In genomic region chr7:47937065-47937687, GRCh38 we compare ENCODE assay signal across 8 cellular contexts. TPM values are rescaled to one million over a fixed set of nuclear protein-coding genes. Genes with fewer than 3 reads are reported as not detected.
DNase-seq lines count a peak whose midpoint lies in the region; ATAC-seq and TF ChIP-seq lines count a peak whose summit lies in the region.

No MANE protein-coding gene starts in this region.

- H3K4me1 ChIP-seq in upper lobe of left lung, result peaks cover 19 to 29% (median 23%) of the 10 kb centered on the region in 4 donors
- peaks cover 11% of the 10 kb centered on the region for H3K4me1 ChIP-seq in colonic mucosa
- peaks cover 0 to 18% (median 2%) of the 10 kb centered on the region in 4 donors for H3K4me1 ChIP-seq in tibial nerve

- WGBS in upper lobe of left lung, 2 donors, result 73 to 88% methylated on average over 16 to 17 of the region's 17 CpGs
- WGBS in tibial nerve, 2 donors, result 68 to 70% methylated on average over 16 to 17 of the region's 17 CpGs

- H3K27ac ChIP-seq in upper lobe of left lung (no peak overlapping the region), colonic mucosa (no peak overlapping the region), tibial nerve (no peak overlapping the region)

- H3K9me3 ChIP-seq in upper lobe of left lung (no peaks in the 10 kb centered on the region), colonic mucosa (no peaks in the 10 kb centered on the region), tibial nerve (no peaks in the 10 kb centered on the region)

- intact Hi-C loops in colonic mucosa (cut with DNase I), result loop anchor here (5.0 kb wide), 1 partner anchor 670 kb away; no protein-coding TSS in a partner anchor

- no peak for TF ChIP-seq POLR2A in upper lobe of left lung (IDR thresholded peaks at IDR 0.05)
- no peak for TF ChIP-seq POLR2A in tibial nerve (IDR thresholded peaks at IDR 0.05)

- no peak overlapping the region for H3K4me3 ChIP-seq in upper lobe of left lung
- no peak overlapping the region for H3K4me3 ChIP-seq in colonic mucosa
- no peak overlapping the region for H3K4me3 ChIP-seq in tibial nerve

- no peak for TF ChIP-seq EP300 in upper lobe of left lung (IDR thresholded peaks at IDR 0.05)
- TF ChIP-seq EP300 in tibial nerve (IDR thresholded peaks at IDR 0.05), result no peak

- DNase-seq in kidney glomerular epithelial cell (lab: John Stamatoyannopoulos, UW) (peak; percentile 16), upper lobe of left lung (no peak), colonic mucosa (no peak), tibial nerve (ENCODE audit: low spot score in 2 of 2) (no peak)
- no peak for DNase-seq in activated effector memory CD4-positive, alpha-beta T cell treated with Interleukin-2 at 50 U/mL for 16 hours

- H3K9ac ChIP-seq in colonic mucosa (ENCODE audit: low read depth in 2 of 2, low read length in 2 of 2), result no peak overlapping the region

- peak; percentile 97 for ATAC-seq in GM18520 (IDR thresholded peaks at IDR 0.05; ENCODE audit: unreplicated experiment)
- ATAC-seq in GM21381 (IDR thresholded peaks at IDR 0.05; ENCODE audit: unreplicated experiment), result peak; percentile 96
- peak; percentile 96 for ATAC-seq in HG03442 (IDR thresholded peaks at IDR 0.05; ENCODE audit: unreplicated experiment)
- ATAC-seq in upper lobe of left lung (ENCODE audit: low FRiP score in 2 of 2), result no peak

- no peaks in the 10 kb centered on the region for H3K36me3 ChIP-seq in upper lobe of left lung
- no peaks in the 10 kb centered on the region for H3K36me3 ChIP-seq in colonic mucosa
- H3K36me3 ChIP-seq in tibial nerve, result peaks cover 0 to 3% (median 0%) of the 10 kb centered on the region in 3 donors

- TF ChIP-seq CTCF in upper lobe of left lung (IDR thresholded peaks at IDR 0.05) (no peak), colonic mucosa (IDR thresholded peaks at IDR 0.05) (no peak), tibial nerve (IDR thresholded peaks at IDR 0.05) (no peak)

- no peaks in the 10 kb centered on the region for H3K27me3 ChIP-seq in upper lobe of left lung
- H3K27me3 ChIP-seq in colonic mucosa, result no peaks in the 10 kb centered on the region
- H3K27me3 ChIP-seq in tibial nerve, result no peaks in the 10 kb centered on the region

RNA-seq across cellular contexts. Expression of gene PKD1L1, which starts 11.1 kb away (rescaled TPM):
- total RNA-seq in upper lobe of left lung (1 to 10 TPM in 2 of 6 donors, under 1 TPM in 4; 0.46 to 4.8 (median 0.75) TPM), colonic mucosa (1 to 10 TPM in 1 of 2 donors, under 1 TPM in 1; 0.40 to 1.2 TPM), tibial nerve (1 to 10 TPM in 2 of 4 donors, under 1 TPM in 2; 0.44 to 8.4 (median 0.82) TPM)

RNA-seq across cellular contexts. Expression of gene HUS1, which starts 42.2 kb away (rescaled TPM):
- total RNA-seq in upper lobe of left lung (10 to 100 TPM; 24.2 to 38.8 (median 26.7) TPM), colonic mucosa (10 to 100 TPM; 31.6 to 33.2 TPM), tibial nerve (10 to 100 TPM; 26.2 to 29.4 (median 27.8) TPM)

Comparison
In these comparisons a context has a peak if more than half of its experiments do, and no peak if none do; other contexts are left out.
1. ATAC-seq: peak in GM18520 (single experiment), GM21381 (single experiment) and HG03442 (single experiment); none in upper lobe of left lung (0 of 2).